In the genomic region with DNA sequence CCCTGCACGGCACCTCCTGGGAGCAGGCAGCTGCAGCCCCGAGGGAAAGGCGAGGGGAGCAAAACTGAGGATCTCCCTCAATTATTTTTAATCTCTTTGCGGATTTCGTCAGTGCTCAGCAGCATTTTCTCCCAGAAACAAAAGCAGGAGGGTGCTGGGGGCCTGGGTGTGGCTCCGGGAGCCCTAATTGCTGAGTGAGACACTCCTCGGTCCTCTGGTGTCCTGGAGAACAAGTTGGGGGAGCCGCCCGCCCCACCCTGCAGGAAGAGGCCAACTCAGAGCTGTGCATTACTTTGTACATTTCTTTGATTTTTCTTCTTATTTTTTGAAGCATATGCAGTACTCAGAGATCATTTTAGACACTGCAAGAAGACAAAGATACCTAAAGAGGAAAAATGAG, we compare ENCODE assay signal across 19 cellular contexts. TPM values are rescaled to one million over a fixed set of nuclear protein-coding genes. Genes with fewer than 3 reads are reported as not detected.
DNase-seq lines count a peak whose midpoint lies in the region; ATAC-seq and TF ChIP-seq lines count a peak whose summit lies in the region.
"Had no signal": no experiment of that assay in that cellular context is flagged by ENCODE, and none has a peak within 500 bp of the region (broad histone marks: within the 10 kb centered on the region; RNA-seq: fewer than 3 reads in every experiment).

No MANE protein-coding gene starts in this region.

- H3K27me3 ChIP-seq in BLaER1 treated with 17β-estradiol and CSF1 and Interleukin-3, amounts not matched to agents 10 nM and 100 nM: no peaks in the 10 kb centered on the region; a peak in 1 of 22 replicates
- no peaks in the 10 kb centered on the region for H3K27me3 ChIP-seq in testis

- peak overlapping the region in 6 of 11 experiments; percentile 0 to 46 (median 36); a peak in 8 of 22 replicates for H3K9ac ChIP-seq in BLaER1 treated with 17β-estradiol and CSF1 and Interleukin-3, amounts not matched to agents 10 nM and 100 nM

- peaks cover 15 to 23% (median 21%) of the 10 kb centered on the region in 10 experiments for H3K4me1 ChIP-seq in BLaER1 treated with 17β-estradiol and CSF1 and Interleukin-3, amounts not matched to agents 10 nM and 100 nM
- H3K4me1 ChIP-seq in testis: no peaks in the 10 kb centered on the region

- DNase-seq in RWPE1 (ENCODE audit: low spot score): peak; percentile 43
- DNase-seq in retina: peak; percentile 49
- no peak for DNase-seq in NCI-H1436 (lab: John Stamatoyannopoulos, UW)
- DNase-seq in GM13977 (ENCODE audit: low spot score): no peak
- no peak for DNase-seq in testis
- DNase-seq: CD4-positive, alpha-beta memory T cell; DMS79; GOT3; Kasumi-1; NCI-H1105 treated with DMSO at 0.1 percent for 48 hours; NCI-H187 treated with DMSO at 0.1 percent for 48 hours; NCI-H2171; NCI-H446 treated with DMSO at 0.1 percent for 48 hours; NCI-H774; SHP77 treated with DMSO at 0.1 percent for 48 hours had no signal

- CTCF ChIA-PET in RWPE1 (lab: Yijun Ruan, JAX): no interaction called here

- intact Hi-C loops in testis (cut with DNase I; ENCODE audit: low total_unique reads): no loop called here

- 64 to 67% methylated on average over 9 of the region's 9 CpGs for WGBS in testis, 2 donors

- ATAC-seq in esophagus mucosa (peak; percentile 95), HG03175 (IDR thresholded peaks at IDR 0.05; ENCODE audit: unreplicated experiment) (no peak)
- ATAC-seq: A549 had no signal

- in situ Hi-C loops in GM13977 (cut with MboI; ENCODE audit: low pct_unique_long_range_greater_than_20kb, low sequenced_read_pairs, unreplicated experiment): no loop called here

- no peaks in the 10 kb centered on the region for H4K20me1 ChIP-seq in BLaER1 treated with 17β-estradiol and CSF1 and Interleukin-3, amounts not matched to agents 10 nM and 100 nM

- TF ChIP-seq CTCF in RWPE1 (conservative IDR thresholded peaks at IDR 0.05; ENCODE audit: low read depth) (no peak), GM13977 (IDR thresholded peaks at IDR 0.05; ENCODE audit: extremely low read depth, insufficient read depth, missing control alignments) (no peak), testis (IDR thresholded peaks at IDR 0.05) (no peak)

- H3K4me3 ChIP-seq in BLaER1 treated with 17β-estradiol and CSF1 and Interleukin-3, amounts not matched to agents 10 nM and 100 nM: no peak overlapping the region
- H3K4me3 ChIP-seq in testis: no peak overlapping the region
- H3K4me3 ChIP-seq: A549 had no signal

- H3K36me3 ChIP-seq in BLaER1 treated with 17β-estradiol and CSF1 and Interleukin-3, amounts not matched to agents 10 nM and 100 nM: no peaks in the 10 kb centered on the region
- H3K36me3 ChIP-seq in testis (ENCODE audit: low read depth, missing control alignments): no peaks in the 10 kb centered on the region

- no peak for TF ChIP-seq POLR2A in testis (IDR thresholded peaks at IDR 0.05)

- H3K27ac ChIP-seq in BLaER1 treated with 17β-estradiol and CSF1 and Interleukin-3, amounts not matched to agents 10 nM and 100 nM: peak overlapping the region in 2 of 11 experiments; percentile 25 to 38; a peak in 1 of 22 replicates
- H3K27ac ChIP-seq in RWPE1 (peak overlapping the region; percentile 96), testis (no peak overlapping the region)
- H3K27ac ChIP-seq: A549 had no signal

- peak overlapping the region; percentile 68 to 85 (median 77) for H3K4me2 ChIP-seq in BLaER1 treated with 17β-estradiol and CSF1 and Interleukin-3, amounts not matched to agents 10 nM and 100 nM
- H3K4me2 ChIP-seq: A549 had no signal

- H3K9me3 ChIP-seq in BLaER1 treated with 17β-estradiol and CSF1 and Interleukin-3, amounts not matched to agents 10 nM and 100 nM (replicated peaks in 1 of 11): peaks cover 0 to 9% (median 5%) of the 10 kb centered on the region in 11 experiments; a peak in 16 of 22 replicates
- no peaks in the 10 kb centered on the region for H3K9me3 ChIP-seq in testis
- H3K9me3 ChIP-seq: A549 had no signal

- POLR2A ChIA-PET in RWPE1 (lab: Yijun Ruan, JAX; ENCODE audit: low non-redundant PET): no interaction called here

RNA-seq across cellular contexts. Expression of a gene that starts 56.4 kb away (rescaled TPM):
- total RNA-seq in esophagus mucosa (21.5 TPM), testis (10 to 100 TPM; 25.1 to 37.5 TPM)
- polyA plus RNA-seq in testis (ENCODE audit: insufficient read depth, low read depth, low replicate concordance): 29.8 TPM

RNA-seq across cellular contexts. Expression of a gene that starts 56.5 kb away (rescaled TPM):
- total RNA-seq in esophagus mucosa (0.28 TPM), testis (10 to 100 TPM in 1 of 2 donors, 1 to 10 TPM in 1; 5.7 to 14.9 TPM)
- 7.2 TPM for polyA plus RNA-seq in testis (ENCODE audit: insufficient read depth, low read depth, low replicate concordance)

Comparison
In these comparisons a context has a peak if more than half of its experiments do, and no peak if none do; other contexts are left out.
1. DNase-seq: peak in RWPE1 (single experiment) and retina (single experiment); none in NCI-H1436 (single experiment), GM13977 (single experiment) and testis (single experiment).